9 cellular contexts compared by ENCODE assay signal in the genomic region with DNA sequence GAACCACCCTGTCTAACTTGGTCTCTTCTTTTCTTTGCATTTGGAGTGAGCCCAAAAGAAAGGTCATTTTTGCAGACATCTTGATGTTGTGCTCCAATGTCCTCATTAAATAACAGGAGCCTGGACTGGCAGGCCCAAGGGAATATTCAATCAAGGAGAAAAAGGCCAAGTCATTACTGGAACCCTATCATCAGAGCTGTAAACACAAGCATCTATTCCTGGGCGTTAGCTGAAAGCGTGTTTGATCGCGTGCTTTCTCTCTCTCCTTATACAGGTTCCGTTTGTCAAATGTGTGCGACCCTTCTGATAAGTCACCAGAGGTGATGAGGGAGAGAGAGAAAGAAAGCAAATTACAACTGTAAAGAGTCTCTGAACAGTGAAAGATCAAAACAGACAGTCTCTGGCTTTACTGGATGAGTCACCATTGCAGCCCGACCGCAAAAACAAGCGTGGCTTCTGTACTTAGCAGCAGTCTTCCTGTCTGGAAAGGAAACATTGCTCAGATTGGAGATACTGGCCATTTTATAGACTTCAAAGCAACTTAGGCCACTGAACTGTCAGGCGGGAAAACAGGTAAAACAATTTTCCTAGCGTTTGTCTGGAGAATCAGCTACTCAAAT. TPM values are rescaled to one million over a fixed set of nuclear protein-coding genes. Genes with fewer than 3 reads are reported as not detected.
A peak's percentile ranks its signal among the peaks of the same experiment; 100 is the strongest.
DNase-seq lines count a peak whose midpoint lies in the region; ATAC-seq, FAIRE-seq and TF ChIP-seq lines count a peak whose summit lies in the region.
"Had no signal": no experiment of that assay in that cellular context is flagged by ENCODE, and none has a peak within 500 bp of the region (broad histone marks: within the 10 kb centered on the region; RNA-seq: fewer than 3 reads in every experiment).

No MANE protein-coding gene starts in this region.

- TF ChIP-seq EP300 in A549 (IDR thresholded peaks at IDR 0.05) = no peak
- TF ChIP-seq EP300 in tibial nerve (IDR thresholded peaks at IDR 0.05) = no peak

- no peaks in the 10 kb centered on the region for H3K9me3 Mint-ChIP-seq in osteocyte (ENCODE audit: unreplicated experiment)

- H3K4me3 ChIP-seq in A549 (no peak overlapping the region), tibial nerve (no peak overlapping the region)

- POLR2A ChIA-PET in A549 (lab: Yijun Ruan, JAX) = no interaction called here

- no peak for TF ChIP-seq POLR2A in A549 (IDR thresholded peaks at IDR 0.05; ENCODE audit: low read length)
- no peak for TF ChIP-seq POLR2A in tibial nerve (IDR thresholded peaks at IDR 0.05)

- WGBS in A549 (ENCODE audit: missing lambda C conversion rate) = 64% methylated on average over 11 of the region's 11 CpGs
- 54 to 63% methylated on average over 11 of the region's 11 CpGs for WGBS in tibial nerve, 2 donors

- H3K9me3 ChIP-seq in A549 (no peaks in the 10 kb centered on the region), tibial nerve (no peaks in the 10 kb centered on the region)

- H3K27ac Mint-ChIP-seq in osteocyte (ENCODE audit: unreplicated experiment) = peak overlapping the region; percentile 50

- TF ChIP-seq CTCF in A549 (IDR thresholded peaks at IDR 0.05) = no peak
- no peak for TF ChIP-seq CTCF in osteocyte (IDR thresholded peaks at IDR 0.05)
- TF ChIP-seq CTCF in tibial nerve (IDR thresholded peaks at IDR 0.05) = no peak

- DNase-seq in A549 (ENCODE audit: low read depth in 1 of 2, low spot score in 1 of 2) = peak in 1 of 2 experiments; percentile 22
- DNase-seq in HTR-8/SVneo (ENCODE audit: insufficient read length, low spot score) = peak; percentile 56
- DNase-seq in activated CD4-positive, alpha-beta T cell treated with anti-CD3 and anti-CD28 coated beads for 48 hours = peak; percentile 83
- peak; percentile 61 for DNase-seq in effector CD4-positive, alpha-beta T cell
- no peak for DNase-seq in osteocyte (ENCODE audit: extremely low spot score, unreplicated experiment)
- DNase-seq in tibial nerve (ENCODE audit: low spot score in 2 of 2) = peak in 1 of 2 donors; percentile 37
- DNase-seq in mesenteric fat pad (ENCODE audit: low spot score) = no peak

- no peak overlapping the region for H3K4me3 Mint-ChIP-seq in osteocyte (ENCODE audit: unreplicated experiment)

- CTCF ChIA-PET in A549 (lab: Yijun Ruan, JAX) = interaction anchor here (0.9 to 1.1 kb wide), 2 partner anchors 9 to 10 kb away, joined by 3 read pairs; no protein-coding TSS in a partner anchor

- no peaks in the 10 kb centered on the region for H3K27me3 ChIP-seq in tibial nerve

- H3K4me2 ChIP-seq in A549 = peak overlapping the region; percentile 38; the same call in 2 of the 3 replicates

- peaks cover 0 to 5% (median 0%) of the 10 kb centered on the region in 3 donors for H3K36me3 ChIP-seq in tibial nerve

- H3K36me3 Mint-ChIP-seq in osteocyte (ENCODE audit: unreplicated experiment) = no peaks in the 10 kb centered on the region

- peaks cover 26% of the 10 kb centered on the region for H3K4me1 Mint-ChIP-seq in osteocyte (ENCODE audit: unreplicated experiment)

- no peak for TF ChIP-seq RAD21 in A549 (conservative IDR thresholded peaks at IDR 0.05 in 1 of 2, IDR thresholded peaks at IDR 0.05 in 1 of 2)

- FAIRE-seq in A549 (lab: Jason Lieb, UNC) = no peak
- peak; percentile 28 for FAIRE-seq in HTR-8/SVneo (lab: Jason Lieb, UNC)
- FAIRE-seq: islet of Langerhans had no signal

- no peaks in the 10 kb centered on the region for H3K27me3 Mint-ChIP-seq in osteocyte (ENCODE audit: unreplicated experiment)

- H3K4me1 ChIP-seq in A549 (peaks cover 4% of the 10 kb centered on the region; the same call in 1 of the 3 replicates), tibial nerve (peaks cover 0 to 14% (median 0%) of the 10 kb centered on the region in 4 donors)

- ATAC-seq in A549 (peak in 1 of 2 experiments; percentile 59; a peak in 2 of 6 replicates), GM19452 (IDR thresholded peaks at IDR 0.05; ENCODE audit: unreplicated experiment) (peak; percentile 92)

- H3K27ac ChIP-seq in A549 (no peak overlapping the region; a peak in 1 of 6 replicates), tibial nerve (peak overlapping the region in 3 of 4 donors; percentile 40 to 53 (median 49))

TF ChIP-seq in A549, 52 proteins besides CTCF, POLR2A, EP300 and RAD21:
- TF ChIP-seq FOSL2 (IDR thresholded peaks at IDR 0.05) = no peak
- peak; percentile 61 for TF ChIP-seq FOSL2 (CRISPR knock-in tag; IDR thresholded peaks at IDR 0.05)
- no peak for TF ChIP-seq HOXB5 (CRISPR knock-in tag; IDR thresholded peaks at IDR 0.05)
TF ChIP-seq in A549: peak in this region for 1.

RNA-seq across cellular contexts. Expression of a gene that starts 39.5 kb away (rescaled TPM):
- polyA plus RNA-seq in A549 (2011; rRNA removed) (1.1 and 1.5 TPM in 2 replicates), A549 (2017; fragmentation: RNase III; extraction: RNeasy Plus Mini Kit Qiagen cat#74134 plus additional on column Dnase treatment) (0.21 to 0.55 TPM (median 0.29 TPM) in 3 replicates)
- polyA plus RNA-seq in A549 (2012; cell fraction: cytosol; rRNA removed) = 0.09 and 0.19 TPM in 2 replicates
- 0.29 and 0.30 TPM in 2 replicates for polyA plus RNA-seq in A549 (2012; cell fraction: nucleus; rRNA removed)
- polyA minus RNA-seq in A549 (2011; rRNA and poly(A)+ RNA removed) = 2.8 and 3.1 TPM in 2 replicates
- total RNA-seq in osteocyte (0.46 and 1.6 TPM in 2 replicates), tibial nerve (10 to 100 TPM; 11.7 to 37.3 (median 14.8) TPM), mesenteric fat pad (13.6 TPM)

Comparison
In these comparisons a context has a peak if more than half of its experiments do, and no peak if none do; other contexts are left out.
1. DNase-seq: peak in HTR-8/SVneo (single experiment), activated CD4-positive, alpha-beta T cell treated with anti-CD3 and anti-CD28 coated beads for 48 hours (single experiment) and effector CD4-positive, alpha-beta T cell (single experiment); none in osteocyte (single experiment) and mesenteric fat pad (single experiment).
2. H3K27ac ChIP-seq: peak in tibial nerve (3 of 4); none in A549 (0 of 2).